ENCODE assay signal across 41 cellular contexts in genomic region chr16:49405123-49405522, GRCh38. TPM values are rescaled to one million over a fixed set of nuclear protein-coding genes. Genes with fewer than 3 reads are reported as not detected.
"Had no signal": no experiment of that assay in that cellular context is flagged by ENCODE, and none has a peak within 500 bp of the region (broad histone marks: within the 10 kb centered on the region; RNA-seq: fewer than 3 reads in every experiment).

No MANE protein-coding gene starts in this region.

- H3K9me3 Mint-ChIP-seq: T-helper 2 cell treated with Interferon-gamma antibody and Interleukin-4, amounts not matched to agents 5 μg/mL and 100 μg/mL, for 36 hours had no signal

- FAIRE-seq: astrocyte, bronchial epithelial cell, endometrium, endothelial cell of umbilical vein had no signal

- H3K4me3 ChIP-seq: esophagus squamous epithelium, gastroesophageal sphincter, heart right ventricle had no signal

- H3K27ac ChIP-seq: brain microvascular endothelial cell, epithelial cell of prostate, esophagus squamous epithelium, gastroesophageal sphincter, heart right ventricle, WERI-Rb-1 had no signal

- H3K27me3 Mint-ChIP-seq: activated CD4-positive, alpha-beta memory T cell treated with anti-CD3 and anti-CD28 coated beads for 36 hours had no signal

- H3K4me1 Mint-ChIP-seq: activated T-helper 17 cell treated with anti-CD3 and anti-CD28 coated beads, Interleukin-2, amount 50 U/mL, for 72 hours; central memory CD8-positive, alpha-beta T cell had no signal

- H3K36me3 Mint-ChIP-seq: activated CD4-positive, alpha-beta memory T cell treated with anti-CD3 and anti-CD28 coated beads for 36 hours had no signal

- DNase-seq: activated CD4-positive, alpha-beta memory T cell treated with anti-CD3 and anti-CD28 coated beads for 36 hours; activated CD4-positive, alpha-beta T cell treated with anti-CD3 and anti-CD28 coated beads for 36 hours; activated CD4-positive, alpha-beta T cell treated with anti-CD3 and anti-CD28 coated beads, Interleukin-2, amount 10 ng/mL, durations not matched to agents 24 days and 14 days; activated CD4-positive, CD25-positive, alpha-beta regulatory T cell; activated CD4-positive, CD25-positive, alpha-beta regulatory T cell treated with anti-CD3 and anti-CD28 coated beads, Interleukin-2, amount 50 U/mL, for 72 hours; activated CD8-positive, alpha-beta T cell treated with anti-CD3 and anti-CD28 coated beads, Interleukin-2, amount 10 ng/mL, durations not matched to agents 7 days and 5 days; activated effector memory CD4-positive, alpha-beta T cell treated with Interleukin-2 at 50 U/mL for 16 hours; activated gamma-delta T cell treated with Interleukin-2 at 50 U/mL for 16 hours; activated naive CD4-positive, alpha-beta T cell treated with anti-CD3 and anti-CD28 coated beads, Interleukin-2, amount 50 U/mL, for 16 hours; activated naive CD4-positive, alpha-beta T cell treated with Interleukin-2 at 50 U/mL for 16 hours; activated T-cell treated with anti-CD3 and anti-CD28 coated beads, Interleukin-2, amount 50 U/mL, for 4 hours; amniotic stem cell; anterior cingulate cortex; brain microvascular endothelial cell; cortex of kidney; dermis blood vessel endothelial cell; effector CD4-positive, alpha-beta T cell; esophagus squamous epithelium; foreskin melanocyte; heart right ventricle; T-helper 1 cell; T-helper 17 cell; T1000; WERI-Rb-1 had no signal

- H3K27ac Mint-ChIP-seq: activated CD4-positive, alpha-beta memory T cell treated with anti-CD3 and anti-CD28 coated beads for 36 hours; activated CD4-positive, alpha-beta T cell treated with anti-CD3 and anti-CD28 coated beads for 36 hours; activated CD4-positive, alpha-beta T cell treated with anti-CD3 and anti-CD28 coated beads, Interleukin-2, amount 10 ng/mL, durations not matched to agents 24 days and 14 days; activated CD8-positive, alpha-beta T cell treated with anti-CD3 and anti-CD28 coated beads, Interleukin-2, amount 10 ng/mL, durations not matched to agents 7 days and 5 days; activated naive CD8-positive, alpha-beta T cell; activated T-helper 17 cell treated with anti-CD3 and anti-CD28 coated beads, Interleukin-2, amount 50 U/mL, for 72 hours; T-helper 17 cell; T-helper 2 cell treated with Interferon-gamma antibody and Interleukin-4, amounts not matched to agents 5 μg/mL and 100 μg/mL, for 36 hours had no signal

- H3K27me3 ChIP-seq: brain microvascular endothelial cell, esophagus squamous epithelium had no signal

- ATAC-seq: activated CD4-positive, alpha-beta T cell treated with anti-CD3 and anti-CD28 coated beads for 36 hours; activated CD8-positive, alpha-beta T cell treated with anti-CD3 and anti-CD28 coated beads, Interleukin-2, amount 10 ng/mL, durations not matched to agents 7 days and 5 days; activated T-cell treated with anti-CD3 and anti-CD28 coated beads, Interleukin-2, amount 50 U/mL, for 4 hours; activated T-helper 17 cell treated with anti-CD3 and anti-CD28 coated beads, Interleukin-2, amount 50 U/mL, for 72 hours; gastroesophageal sphincter; heart right ventricle; T-helper 17 cell had no signal

- H3K4me3 Mint-ChIP-seq: activated CD4-positive, alpha-beta memory T cell treated with anti-CD3 and anti-CD28 coated beads for 36 hours; activated CD4-positive, alpha-beta T cell treated with anti-CD3 and anti-CD28 coated beads for 36 hours; activated CD4-positive, alpha-beta T cell treated with anti-CD3 and anti-CD28 coated beads, Interleukin-2, amount 10 ng/mL, durations not matched to agents 24 days and 14 days; activated CD8-positive, alpha-beta T cell treated with anti-CD3 and anti-CD28 coated beads, Interleukin-2, amount 10 ng/mL, durations not matched to agents 7 days and 5 days; activated naive CD8-positive, alpha-beta T cell; activated T-cell treated with anti-CD3 and anti-CD28 coated beads, Interleukin-2, amount 50 U/mL, for 4 hours; activated T-helper 17 cell treated with anti-CD3 and anti-CD28 coated beads, Interleukin-2, amount 50 U/mL, for 72 hours; central memory CD8-positive, alpha-beta T cell; T-helper 17 cell; T-helper 2 cell treated with Interferon-gamma antibody and Interleukin-4, amounts not matched to agents 5 μg/mL and 100 μg/mL, for 36 hours had no signal

- H3K36me3 ChIP-seq: brain microvascular endothelial cell, esophagus squamous epithelium, gastroesophageal sphincter, heart right ventricle, WERI-Rb-1 had no signal

- H3K9me3 ChIP-seq: esophagus squamous epithelium had no signal

RNA-seq across cellular contexts. Expression of gene C16orf78, which starts 31.5 kb away (rescaled TPM):
- total RNA-seq: activated CD4-positive, alpha-beta memory T cell treated with anti-CD3 and anti-CD28 coated beads for 36 hours; activated CD4-positive, alpha-beta T cell treated with anti-CD3 and anti-CD28 coated beads for 36 hours; activated CD4-positive, alpha-beta T cell treated with anti-CD3 and anti-CD28 coated beads, Interleukin-2, amount 10 ng/mL, durations not matched to agents 24 days and 14 days; activated CD8-positive, alpha-beta T cell treated with anti-CD3 and anti-CD28 coated beads, Interleukin-2, amount 10 ng/mL, durations not matched to agents 7 days and 5 days; activated T-cell treated with anti-CD3 and anti-CD28 coated beads, Interleukin-2, amount 50 U/mL, for 4 hours; activated T-helper 17 cell treated with anti-CD3 and anti-CD28 coated beads, Interleukin-2, amount 50 U/mL, for 72 hours; astrocyte; bronchial epithelial cell; cardiac septum; cerebellum; dermis blood vessel endothelial cell; endothelial cell of umbilical vein; esophagus squamous epithelium; fibroblast of lung; fibroblast of villous mesenchyme; gastroesophageal sphincter; glomerular endothelial cell; heart right ventricle; T-helper 17 cell had no signal
- polyA plus RNA-seq: adipose tissue, endothelial cell of umbilical vein, esophagus, fibroblast of lung, heart right ventricle had no signal
